ENCODE assay signal across 1 cellular context in the genomic region with DNA sequence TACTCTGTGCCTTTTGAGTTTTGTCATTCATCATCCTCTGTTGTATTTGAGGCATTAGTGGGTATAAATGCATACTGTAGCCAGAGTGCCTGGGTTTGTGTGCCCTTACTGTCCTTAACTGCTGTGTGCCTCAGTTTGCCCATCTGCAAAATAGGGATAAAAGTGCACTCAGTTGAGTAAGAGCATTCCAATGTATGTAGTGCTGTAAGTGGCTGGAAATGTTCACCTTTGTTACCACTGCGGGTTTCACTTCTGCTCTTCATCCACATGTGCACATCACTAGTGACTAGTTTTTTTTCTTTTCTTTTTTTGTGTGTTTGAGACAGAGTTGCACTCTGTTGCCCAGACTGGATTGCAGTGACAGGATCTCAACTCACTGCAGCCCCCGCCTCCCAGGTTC.
TF ChIP-seq lines count a peak whose summit lies in the region.

No MANE protein-coding gene starts in this region.

TF ChIP-seq in K562, 482 proteins besides CTCF, POLR2A, EP300 and RAD21 (continued from another document):
- TF ChIP-seq, protein P1, sequence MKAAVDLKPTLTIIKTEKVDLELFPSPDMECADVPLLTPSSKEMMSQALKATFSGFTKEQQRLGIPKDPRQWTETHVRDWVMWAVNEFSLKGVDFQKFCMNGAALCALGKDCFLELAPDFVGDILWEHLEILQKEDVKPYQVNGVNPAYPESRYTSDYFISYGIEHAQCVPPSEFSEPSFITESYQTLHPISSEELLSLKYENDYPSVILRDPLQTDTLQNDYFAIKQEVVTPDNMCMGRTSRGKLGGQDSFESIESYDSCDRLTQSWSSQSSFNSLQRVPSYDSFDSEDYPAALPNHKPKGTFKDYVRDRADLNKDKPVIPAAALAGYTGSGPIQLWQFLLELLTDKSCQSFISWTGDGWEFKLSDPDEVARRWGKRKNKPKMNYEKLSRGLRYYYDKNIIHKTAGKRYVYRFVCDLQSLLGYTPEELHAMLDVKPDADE (conservative IDR thresholded peaks at IDR 0.05; ENCODE audit: control insufficient read depth, low read depth, low read length), result no peak
- TF ChIP-seq MEF2D (tag; conservative IDR thresholded peaks at IDR 0.05; ENCODE audit: low read depth), result no peak
